ENCODE assay signal across 8 cellular contexts in genomic region chr7:129951076-129952011, GRCh38. TPM values are rescaled to one million over a fixed set of nuclear protein-coding genes. Genes with fewer than 3 reads are reported as not detected.
DNase-seq lines count a peak whose midpoint lies in the region; ATAC-seq and TF ChIP-seq lines count a peak whose summit lies in the region.

No MANE protein-coding gene starts in this region.

- peaks cover 27% of the 10 kb centered on the region for H3K4me1 Mint-ChIP-seq in activated naive CD8-positive, alpha-beta T cell (ENCODE audit: low read depth)
- peaks cover 24% of the 10 kb centered on the region for H3K4me1 Mint-ChIP-seq in activated naive CD8-positive, alpha-beta T cell treated with anti-CD3 and anti-CD28 coated beads for 36 hours

- peaks cover 2% of the 10 kb centered on the region for H3K36me3 Mint-ChIP-seq in activated naive CD8-positive, alpha-beta T cell
- peaks cover 2% of the 10 kb centered on the region for H3K36me3 Mint-ChIP-seq in activated naive CD8-positive, alpha-beta T cell treated with anti-CD3 and anti-CD28 coated beads for 36 hours

- H3K9me3 Mint-ChIP-seq in activated naive CD8-positive, alpha-beta T cell (ENCODE audit: low read depth): no peaks in the 10 kb centered on the region
- no peaks in the 10 kb centered on the region for H3K9me3 Mint-ChIP-seq in activated naive CD8-positive, alpha-beta T cell treated with anti-CD3 and anti-CD28 coated beads for 36 hours

- no peak overlapping the region for H3K4me3 Mint-ChIP-seq in activated naive CD8-positive, alpha-beta T cell
- H3K4me3 Mint-ChIP-seq in activated naive CD8-positive, alpha-beta T cell treated with anti-CD3 and anti-CD28 coated beads for 36 hours: no peak overlapping the region

- TF ChIP-seq CTCF in fibroblast of villous mesenchyme (IDR thresholded peaks at IDR 0.05; ENCODE audit: insufficient read depth, low read depth, low read length): peak; percentile 3

- H3K27me3 Mint-ChIP-seq in activated naive CD8-positive, alpha-beta T cell: no peaks in the 10 kb centered on the region
- no peaks in the 10 kb centered on the region for H3K27me3 Mint-ChIP-seq in activated naive CD8-positive, alpha-beta T cell treated with anti-CD3 and anti-CD28 coated beads for 36 hours

- ATAC-seq in SK-N-SH treated with all-trans-retinoic acid at 6 μM for 48 hours: 0 out of 3 replicates have a peak, but pooled peaks have one; percentile 4

- H3K4me3 ChIP-seq in fibroblast of villous mesenchyme (ENCODE audit: low read depth, low read length): peak overlapping the region; percentile 76

- DNase-seq in activated naive CD8-positive, alpha-beta T cell treated with anti-CD3 and anti-CD28 coated beads for 36 hours: no peak
- DNase-seq in fibroblast of villous mesenchyme (ENCODE audit: low read depth): peak; percentile 32
- DNase-seq in pons (ENCODE audit: low spot score): peak; percentile 54
- no peak for DNase-seq in SIG-M5 treated with dmso at 0.1 percent for 504 hours (lab: John Stamatoyannopoulos, UW; ENCODE audit: unreplicated experiment)
- no peak for DNase-seq in stimulated activated CD4-positive, alpha-beta T cell treated with anti-CD3 and anti-CD28 coated beads, Interleukin-2, amount 100 ng/mL, for 48 hours
- DNase-seq in SHP77 treated with DMSO at 0.1 percent for 48 hours (lab: John Stamatoyannopoulos, UW): no peak

- H3K27ac Mint-ChIP-seq in activated naive CD8-positive, alpha-beta T cell: peak overlapping the region; percentile 94
- no peak overlapping the region for H3K27ac Mint-ChIP-seq in activated naive CD8-positive, alpha-beta T cell treated with anti-CD3 and anti-CD28 coated beads for 36 hours

TF ChIP-seq in SK-N-SH treated with all-trans-retinoic acid at 6 μM for 48 hours, 23 proteins besides CTCF, POLR2A, EP300 and RAD21:
- TF ChIP-seq ZFP3 (CRISPR knock-in tag; IDR thresholded peaks at IDR 0.05) (no peak), ZNF565 (CRISPR knock-in tag; conservative IDR thresholded peaks at IDR 0.05; ENCODE audit: low read depth) (no peak), POU6F1 (CRISPR knock-in tag; IDR thresholded peaks at IDR 0.05; ENCODE audit: borderline replicate concordance, low read depth) (no peak), ZNF8 (CRISPR knock-in tag; IDR thresholded peaks at IDR 0.05) (no peak), CSDC2 (CRISPR knock-in tag; IDR thresholded peaks at IDR 0.05) (no peak), TCF4 (CRISPR knock-in tag; IDR thresholded peaks at IDR 0.05; ENCODE audit: borderline replicate concordance) (no peak), SNAI2 (CRISPR knock-in tag; IDR thresholded peaks at IDR 0.05) (no peak), RARB (CRISPR knock-in tag; IDR thresholded peaks at IDR 0.05) (no peak), GLIS3 (CRISPR knock-in tag; IDR thresholded peaks at IDR 0.05) (no peak), ZNF70 (CRISPR knock-in tag; IDR thresholded peaks at IDR 0.05) (no peak), TOX (CRISPR knock-in tag; IDR thresholded peaks at IDR 0.05; ENCODE audit: borderline replicate concordance) (no peak), ZFP30 (CRISPR knock-in tag; IDR thresholded peaks at IDR 0.05) (no peak), PATZ1 (CRISPR knock-in tag; IDR thresholded peaks at IDR 0.05; ENCODE audit: borderline replicate concordance) (no peak), CREB5 (CRISPR knock-in tag; IDR thresholded peaks at IDR 0.05; ENCODE audit: low read depth) (no peak), BACH2 (CRISPR knock-in tag; IDR thresholded peaks at IDR 0.05; ENCODE audit: borderline replicate concordance) (no peak)

RNA-seq across cellular contexts. Expression of gene UBE2H, which starts 1.4 kb away (rescaled TPM):
- 10 to 100 TPM; 15.7 to 16.9 TPM for total RNA-seq in activated naive CD8-positive, alpha-beta T cell treated with anti-CD3 and anti-CD28 coated beads for 36 hours
- total RNA-seq in fibroblast of villous mesenchyme: 48.6 and 69.1 TPM in 2 replicates

Comparison
In these comparisons a context has a peak if more than half of its experiments do, and no peak if none do; other contexts are left out.
1. DNase-seq: peak in fibroblast of villous mesenchyme (single experiment) and pons (single experiment); none in activated naive CD8-positive, alpha-beta T cell treated with anti-CD3 and anti-CD28 coated beads for 36 hours (single experiment), SIG-M5 treated with dmso at 0.1 percent for 504 hours (single experiment), stimulated activated CD4-positive, alpha-beta T cell treated with anti-CD3 and anti-CD28 coated beads, Interleukin-2, amount 100 ng/mL, for 48 hours (0 of 2) and SHP77 treated with DMSO at 0.1 percent for 48 hours (single experiment).